8 cellular contexts compared by ENCODE assay signal in genomic region chr12:107320929-107321618, GRCh38.
DNase-seq lines count a peak whose midpoint lies in the region; ATAC-seq and TF ChIP-seq lines count a peak whose summit lies in the region.

No MANE protein-coding gene starts in this region.

- peak overlapping the region; percentile 15 for H3K4me2 ChIP-seq in neural cell (ENCODE audit: low read length)

- no peaks in the 10 kb centered on the region for H3F3A ChIP-seq in neural cell (ENCODE audit: insufficient read depth, low read length, poor library complexity, severe bottlenecking)

- H3K27ac ChIP-seq in neural cell (ENCODE audit: low read length) = no peak overlapping the region
- peak overlapping the region; percentile 95 for H3K27ac ChIP-seq in thymus (ENCODE audit: low read depth)

- peaks cover 8% of the 10 kb centered on the region for H3K27me3 Mint-ChIP-seq in activated CD8-positive, alpha-beta T cell treated with anti-CD3 and anti-CD28 coated beads, Interleukin-2, amount 10 ng/mL, durations not matched to agents 7 days and 5 days (ENCODE audit: low read depth)
- peaks cover 19% of the 10 kb centered on the region for H3K27me3 Mint-ChIP-seq in endothelial cell (ENCODE audit: unreplicated experiment)

- H3K9me2 ChIP-seq in neural cell (ENCODE audit: insufficient read depth, low read length) = no peaks in the 10 kb centered on the region

- CTCF ChIA-PET in activated CD8-positive, alpha-beta T cell treated with anti-CD3 and anti-CD28 coated beads, Interleukin-2, amount 10 ng/mL, durations not matched to agents 7 days and 5 days (lab: Charles Lee) = interaction anchor here (0.8 to 10.6 kb wide), 19 partner anchors 8 to 300 kb away, joined by 3 to 182 read pairs (median 5); no protein-coding TSS in a partner anchor

- H3K36me3 Mint-ChIP-seq in activated CD8-positive, alpha-beta T cell treated with anti-CD3 and anti-CD28 coated beads, Interleukin-2, amount 10 ng/mL, durations not matched to agents 7 days and 5 days (ENCODE audit: low read depth) = peaks cover 2% of the 10 kb centered on the region
- peaks cover 3% of the 10 kb centered on the region for H3K36me3 Mint-ChIP-seq in endothelial cell (ENCODE audit: low read depth, unreplicated experiment)

- no peaks in the 10 kb centered on the region for H4K20me1 ChIP-seq in neural cell (ENCODE audit: insufficient read depth)

- peak overlapping the region; percentile 88 for H3K4me3 Mint-ChIP-seq in activated CD8-positive, alpha-beta T cell treated with anti-CD3 and anti-CD28 coated beads, Interleukin-2, amount 10 ng/mL, durations not matched to agents 7 days and 5 days
- H3K4me3 Mint-ChIP-seq in endothelial cell (ENCODE audit: unreplicated experiment) = peak overlapping the region; percentile 88

- peak overlapping the region; percentile 31 for H2AFZ ChIP-seq in neural cell (ENCODE audit: low read depth, low read length)

- no peak for TF ChIP-seq EP300 in neural cell (conservative IDR thresholded peaks at IDR 0.05; ENCODE audit: poor library complexity, severe bottlenecking)

- no peak for ATAC-seq in Right ventricle myocardium inferior
- ATAC-seq in activated CD8-positive, alpha-beta T cell treated with anti-CD3 and anti-CD28 coated beads, Interleukin-2, amount 10 ng/mL, durations not matched to agents 7 days and 5 days = peak; percentile 38

- TF ChIP-seq CTCF in endothelial cell (IDR thresholded peaks at IDR 0.05; ENCODE audit: unreplicated experiment) (no peak), neural cell (IDR thresholded peaks at IDR 0.05; ENCODE audit: poor library complexity, severe bottlenecking) (no peak)

- H3K4me3 ChIP-seq in neural cell (ENCODE audit: low read length) (peak overlapping the region; percentile 82), thymus (ENCODE audit: low read length) (peak overlapping the region; percentile 65)

- TF ChIP-seq RAD21 in neural cell (conservative IDR thresholded peaks at IDR 0.05) = peak; percentile 32

- intact Hi-C loops in Right ventricle myocardium inferior (cut with DNase I) = no loop called here
- intact Hi-C loops in cardiac septum (cut with DNase I) = no loop called here

- no peaks in the 10 kb centered on the region for H3K79me2 ChIP-seq in neural cell (replicated peaks; ENCODE audit: insufficient read depth, low read length)

- no peaks in the 10 kb centered on the region for H3K36me3 ChIP-seq in neural cell (ENCODE audit: insufficient read depth, low read length)
- H3K36me3 ChIP-seq in thymus (ENCODE audit: control insufficient read depth, insufficient read depth) = no peaks in the 10 kb centered on the region

- H3K9me3 ChIP-seq in neural cell (ENCODE audit: low read length) (no peaks in the 10 kb centered on the region), thymus (ENCODE audit: control insufficient read depth) (no peaks in the 10 kb centered on the region)

- DNase-seq in Right ventricle myocardium inferior (ENCODE audit: missing footprints) (peak; percentile 82), cardiac septum (ENCODE audit: low spot score) (no peak), endothelial cell (ENCODE audit: low spot score) (peak; percentile 14), SW 1271 (lab: John Stamatoyannopoulos, UW) (no peak), foreskin melanocyte (no peak)
- DNase-seq in activated CD8-positive, alpha-beta T cell treated with anti-CD3 and anti-CD28 coated beads, Interleukin-2, amount 10 ng/mL, durations not matched to agents 7 days and 5 days = peak; percentile 89

- H3K27me3 ChIP-seq in neural cell (ENCODE audit: insufficient read depth, low read depth, low read length) (peaks cover 77% of the 10 kb centered on the region), thymus (ENCODE audit: control insufficient read depth, insufficient read depth) (no peaks in the 10 kb centered on the region)

- H3K9me3 Mint-ChIP-seq in activated CD8-positive, alpha-beta T cell treated with anti-CD3 and anti-CD28 coated beads, Interleukin-2, amount 10 ng/mL, durations not matched to agents 7 days and 5 days (ENCODE audit: insufficient read depth) = no peaks in the 10 kb centered on the region
- H3K9me3 Mint-ChIP-seq in endothelial cell (ENCODE audit: unreplicated experiment) = no peaks in the 10 kb centered on the region

- H3K4me1 Mint-ChIP-seq in activated CD8-positive, alpha-beta T cell treated with anti-CD3 and anti-CD28 coated beads, Interleukin-2, amount 10 ng/mL, durations not matched to agents 7 days and 5 days (ENCODE audit: low read depth) = peaks cover 55% of the 10 kb centered on the region
- H3K4me1 Mint-ChIP-seq in endothelial cell (ENCODE audit: unreplicated experiment) = peaks cover 20% of the 10 kb centered on the region

- under 1% methylated on average over 42 of the region's 42 CpGs for WGBS in thymus

- H3K4me1 ChIP-seq in thymus (ENCODE audit: control insufficient read depth, insufficient read depth, low read length) = peaks cover 19% of the 10 kb centered on the region

- H3K9ac ChIP-seq in neural cell (ENCODE audit: low read length) = peak overlapping the region; percentile 54

- POLR2A ChIA-PET in activated CD8-positive, alpha-beta T cell treated with anti-CD3 and anti-CD28 coated beads, Interleukin-2, amount 10 ng/mL, durations not matched to agents 7 days and 5 days (lab: Charles Lee) = interaction anchor here (0.9 to 7.0 kb wide), 24 partner anchors 9 to 228 kb away, joined by 3 to 145 read pairs (median 7); partner anchors contain the start of gene CRY1

- peak overlapping the region; percentile 97 for H3K27ac Mint-ChIP-seq in activated CD8-positive, alpha-beta T cell treated with anti-CD3 and anti-CD28 coated beads, Interleukin-2, amount 10 ng/mL, durations not matched to agents 7 days and 5 days
- no peak overlapping the region for H3K27ac Mint-ChIP-seq in endothelial cell (ENCODE audit: unreplicated experiment)

TF ChIP-seq in neural cell, 6 proteins besides CTCF, POLR2A, EP300 and RAD21:
- TF ChIP-seq POLR2AphosphoS5 (IDR thresholded peaks at IDR 0.05) (peak; percentile 20), TAF1 (IDR thresholded peaks at IDR 0.05; ENCODE audit: low read depth) (no peak), EZH2 (IDR thresholded peaks at IDR 0.05; ENCODE audit: borderline replicate concordance, insufficient read depth, low read length, poor library complexity, severe bottlenecking) (no peak), SMC3 (conservative IDR thresholded peaks at IDR 0.05; ENCODE audit: poor library complexity) (peak; percentile 25), REST (IDR thresholded peaks at IDR 0.05; ENCODE audit: borderline replicate concordance) (no peak), MXI1 (conservative IDR thresholded peaks at IDR 0.05; ENCODE audit: poor library complexity, severe bottlenecking) (peak; percentile 45)

Comparison
In these comparisons a context has a peak if more than half of its experiments do, and no peak if none do; other contexts are left out.
1. DNase-seq: peak in Right ventricle myocardium inferior (single experiment), activated CD8-positive, alpha-beta T cell treated with anti-CD3 and anti-CD28 coated beads, Interleukin-2, amount 10 ng/mL, durations not matched to agents 7 days and 5 days (single experiment) and endothelial cell (single experiment); none in cardiac septum (single experiment), SW 1271 (0 of 2) and foreskin melanocyte (single experiment).